In genomic region chr2:101725515-101726192, GRCh38 we compare ENCODE assay signal across 12 cellular contexts. TPM values are rescaled to one million over a fixed set of nuclear protein-coding genes. Genes with fewer than 3 reads are reported as not detected.
A peak's percentile ranks its signal among the peaks of the same experiment; 100 is the strongest.
DNase-seq lines count a peak whose midpoint lies in the region; ATAC-seq and TF ChIP-seq lines count a peak whose summit lies in the region.
"Had no signal": no experiment of that assay in that cellular context is flagged by ENCODE, and none has a peak within 500 bp of the region (broad histone marks: within the 10 kb centered on the region; RNA-seq: fewer than 3 reads in every experiment).

No MANE protein-coding gene starts in this region.

- H3K4me3 ChIP-seq in GM23248: no peak overlapping the region

- no peaks in the 10 kb centered on the region for H3K27me3 ChIP-seq in GM23248 (replicated peaks; ENCODE audit: insufficient read depth)

- TF ChIP-seq CTCF in WTC11 (IDR thresholded peaks at IDR 0.05): 0 out of 2 replicates have a peak, but pooled peaks have one; percentile 24

- peaks cover 100% of the 10 kb centered on the region for H3K79me2 ChIP-seq in GM23248 (ENCODE audit: insufficient read depth)

- ATAC-seq in WTC11 (peak; percentile 75), HG02852 (IDR thresholded peaks at IDR 0.05; ENCODE audit: unreplicated experiment) (no peak), HG03095 (IDR thresholded peaks at IDR 0.05; ENCODE audit: unreplicated experiment) (no peak)

- H3K9me3 ChIP-seq in GM23248 (ENCODE audit: low read depth): no peaks in the 10 kb centered on the region

- H3K27me3 Mint-ChIP-seq in WTC11 (ENCODE audit: low read depth): no peaks in the 10 kb centered on the region
- H3K27me3 Mint-ChIP-seq: dendritic cell treated with granulocyte-macrophage colony-stimulating factor and Interleukin-4, amounts not matched to agents 40 ng/mL and 50 ng/mL, for 4 days had no signal

- peaks cover 45% of the 10 kb centered on the region for H3F3A ChIP-seq in GM23248 (ENCODE audit: insufficient read depth)

- H3K4me1 Mint-ChIP-seq in WTC11: peaks cover 50% of the 10 kb centered on the region

- no peak overlapping the region for H3K27ac ChIP-seq in GM23248

- no peak overlapping the region for H3K4me3 Mint-ChIP-seq in WTC11
- H3K4me3 Mint-ChIP-seq: dendritic cell treated with granulocyte-macrophage colony-stimulating factor and Interleukin-4, amounts not matched to agents 40 ng/mL and 50 ng/mL, for 4 days; nephron had no signal

- H3K9me3 Mint-ChIP-seq in WTC11: no peaks in the 10 kb centered on the region
- H3K9me3 Mint-ChIP-seq: dendritic cell treated with granulocyte-macrophage colony-stimulating factor and Interleukin-4, amounts not matched to agents 40 ng/mL and 50 ng/mL, for 4 days; nephron had no signal

- H4K20me1 ChIP-seq in GM23248 (ENCODE audit: insufficient read depth): peaks cover 67% of the 10 kb centered on the region

- H3K4me2 ChIP-seq in GM23248 (ENCODE audit: unreplicated experiment): no peak overlapping the region

- H2AFZ ChIP-seq in GM23248: no peak overlapping the region

- 70 to 74% methylated on average over 5 of the region's 5 CpGs for WGBS in GM23248 (ENCODE audit: low coverage in 1 of 2, low lambda C conversion rate in 2 of 2, missing lambda C conversion rate in 2 of 2), 2 experiments

- H3K9me2 ChIP-seq in GM23248 (ENCODE audit: insufficient read depth): no peaks in the 10 kb centered on the region

- CTCF ChIA-PET in WTC11 (lab: Charles Lee): interaction anchor here (0.7 to 1.9 kb wide), 28 partner anchors 8 to 395 kb away, joined by 3 to 12 read pairs (median 4); partner anchors contain the start of gene MAP4K4

- POLR2A ChIA-PET in WTC11 (lab: Charles Lee): interaction anchor here (0.9 kb wide), 1 partner anchor 16 kb away, joined by 3 read pairs; no protein-coding TSS in a partner anchor

- H3K27ac Mint-ChIP-seq in WTC11: no peak overlapping the region
- H3K27ac Mint-ChIP-seq: dendritic cell treated with granulocyte-macrophage colony-stimulating factor and Interleukin-4, amounts not matched to agents 40 ng/mL and 50 ng/mL, for 4 days; nephron had no signal

- in situ Hi-C loops in GM23248 (cut with MboI): no loop called here

- H3K9ac ChIP-seq in GM23248: no peak overlapping the region

- peaks cover under 1% of the 10 kb centered on the region; the same call in 1 of the 2 replicates for H3K36me3 ChIP-seq in GM23248 (ENCODE audit: low read depth)

- peaks cover 41% of the 10 kb centered on the region for H3K4me1 ChIP-seq in GM23248 (ENCODE audit: insufficient read depth)

- no peaks in the 10 kb centered on the region for H3K36me3 Mint-ChIP-seq in WTC11

- DNase-seq in AML-193 (lab: John Stamatoyannopoulos, UW) (peak; percentile 14 to 31), GM23248 (peak; percentile 20), WTC11 (ENCODE audit: low spot score) (peak; percentile 36), iPS DF 19.7 (ENCODE audit: low read depth, low spot score) (peak; percentile 15), NCI-H510A treated with DMSO at 0.1 percent for 48 hours (lab: John Stamatoyannopoulos, UW) (no peak), amniotic stem cell (lab: John Stamatoyannopoulos, UW) (no peak)
- DNase-seq: activated effector memory CD4-positive, alpha-beta T cell treated with anti-CD3 and anti-CD28 coated beads, Interleukin-2, amount 50 U/mL, for 16 hours; MM.1S had no signal

TF ChIP-seq in WTC11, 78 proteins besides CTCF, POLR2A, EP300 and RAD21:
- no peak for TF ChIP-seq EMX1 (CRISPR knock-in tag; IDR thresholded peaks at IDR 0.05)
- TF ChIP-seq NR3C1 (CRISPR knock-in tag; conservative IDR thresholded peaks at IDR 0.05; ENCODE audit: low read depth): no peak
- no peak for TF ChIP-seq NR1H2 (CRISPR knock-in tag; IDR thresholded peaks at IDR 0.05)
- TF ChIP-seq JAZF1 (CRISPR knock-in tag; IDR thresholded peaks at IDR 0.05): no peak
- TF ChIP-seq CDX4 (CRISPR knock-in tag; IDR thresholded peaks at IDR 0.05; ENCODE audit: borderline replicate concordance): no peak
- no peak for TF ChIP-seq ATF1 (CRISPR knock-in tag; IDR thresholded peaks at IDR 0.05)
- TF ChIP-seq, protein P1, sequence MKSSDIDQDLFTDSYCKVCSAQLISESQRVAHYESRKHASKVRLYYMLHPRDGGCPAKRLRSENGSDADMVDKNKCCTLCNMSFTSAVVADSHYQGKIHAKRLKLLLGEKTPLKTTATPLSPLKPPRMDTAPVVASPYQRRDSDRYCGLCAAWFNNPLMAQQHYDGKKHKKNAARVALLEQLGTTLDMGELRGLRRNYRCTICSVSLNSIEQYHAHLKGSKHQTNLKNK (CRISPR knock-in tag; IDR thresholded peaks at IDR 0.05): no peak
- no peak for TF ChIP-seq SP1 (CRISPR knock-in tag; conservative IDR thresholded peaks at IDR 0.05)
- no peak for TF ChIP-seq SMAD4 (CRISPR knock-in tag; IDR thresholded peaks at IDR 0.05)
- TF ChIP-seq GRHL2 (CRISPR knock-in tag; IDR thresholded peaks at IDR 0.05; ENCODE audit: insufficient replicate concordance, severe bottlenecking): no peak
- TF ChIP-seq NFE2L1 (CRISPR knock-in tag; IDR thresholded peaks at IDR 0.05): no peak
- TF ChIP-seq, protein P2, sequence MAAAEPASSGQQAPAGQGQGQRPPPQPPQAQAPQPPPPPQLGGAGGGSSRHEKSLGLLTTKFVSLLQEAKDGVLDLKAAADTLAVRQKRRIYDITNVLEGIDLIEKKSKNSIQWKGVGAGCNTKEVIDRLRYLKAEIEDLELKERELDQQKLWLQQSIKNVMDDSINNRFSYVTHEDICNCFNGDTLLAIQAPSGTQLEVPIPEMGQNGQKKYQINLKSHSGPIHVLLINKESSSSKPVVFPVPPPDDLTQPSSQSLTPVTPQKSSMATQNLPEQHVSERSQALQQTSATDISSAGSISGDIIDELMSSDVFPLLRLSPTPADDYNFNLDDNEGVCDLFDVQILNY (CRISPR knock-in tag; IDR thresholded peaks at IDR 0.05): no peak
- no peak for TF ChIP-seq ZNF232 (CRISPR knock-in tag; IDR thresholded peaks at IDR 0.05)
- TF ChIP-seq, protein P3, sequence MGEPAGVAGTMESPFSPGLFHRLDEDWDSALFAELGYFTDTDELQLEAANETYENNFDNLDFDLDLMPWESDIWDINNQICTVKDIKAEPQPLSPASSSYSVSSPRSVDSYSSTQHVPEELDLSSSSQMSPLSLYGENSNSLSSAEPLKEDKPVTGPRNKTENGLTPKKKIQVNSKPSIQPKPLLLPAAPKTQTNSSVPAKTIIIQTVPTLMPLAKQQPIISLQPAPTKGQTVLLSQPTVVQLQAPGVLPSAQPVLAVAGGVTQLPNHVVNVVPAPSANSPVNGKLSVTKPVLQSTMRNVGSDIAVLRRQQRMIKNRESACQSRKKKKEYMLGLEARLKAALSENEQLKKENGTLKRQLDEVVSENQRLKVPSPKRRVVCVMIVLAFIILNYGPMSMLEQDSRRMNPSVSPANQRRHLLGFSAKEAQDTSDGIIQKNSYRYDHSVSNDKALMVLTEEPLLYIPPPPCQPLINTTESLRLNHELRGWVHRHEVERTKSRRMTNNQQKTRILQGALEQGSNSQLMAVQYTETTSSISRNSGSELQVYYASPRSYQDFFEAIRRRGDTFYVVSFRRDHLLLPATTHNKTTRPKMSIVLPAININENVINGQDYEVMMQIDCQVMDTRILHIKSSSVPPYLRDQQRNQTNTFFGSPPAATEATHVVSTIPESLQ (CRISPR knock-in tag; IDR thresholded peaks at IDR 0.05): no peak
- no peak for TF ChIP-seq TP53 (CRISPR knock-in tag; IDR thresholded peaks at IDR 0.05)
- TF ChIP-seq ZNF396 (CRISPR knock-in tag; IDR thresholded peaks at IDR 0.05; ENCODE audit: borderline replicate concordance): no peak
- no peak for TF ChIP-seq SMAD3 (CRISPR knock-in tag; IDR thresholded peaks at IDR 0.05; ENCODE audit: borderline replicate concordance)
- no peak for TF ChIP-seq KAT7 (CRISPR knock-in tag; IDR thresholded peaks at IDR 0.05; ENCODE audit: borderline replicate concordance)
TF ChIP-seq in WTC11: peak in this region for 0.

RNA-seq across cellular contexts. Expression of gene MAP4K4, which starts 28.1 kb away (rescaled TPM):
- 107 and 115 TPM in 2 replicates for total RNA-seq in GM23248 (2014; rRNA removed; shearing (Covaris generic))
- polyA plus RNA-seq in GM23248 (2016; fragmentation: Nextera tagmentation; extraction: Ambion mirVana): 19.9 and 20.3 TPM in 2 replicates
- 82.6 to 112 TPM (median 87.3 TPM) in 3 replicates for total RNA-seq in WTC11 (2021)

Comparison
In these comparisons a context has a peak if more than half of its experiments do, and no peak if none do; other contexts are left out.
1. DNase-seq: peak in AML-193 (2 of 2), GM23248 (single experiment), WTC11 (single experiment) and iPS DF 19.7 (single experiment); none in NCI-H510A treated with DMSO at 0.1 percent for 48 hours (single experiment) and amniotic stem cell (single experiment).